In genomic region chr12:131793623-131794022, GRCh38 we compare ENCODE assay signal across 1 cellular context.
TF ChIP-seq lines count a peak whose summit lies in the region.

No MANE protein-coding gene starts in this region.

TF ChIP-seq in H1, 55 proteins besides CTCF, POLR2A, EP300 and RAD21 (continued from another document):
- TF ChIP-seq SP1 (IDR thresholded peaks at IDR 0.05; ENCODE audit: low read depth, low read length) (no peak), EGR1 (IDR thresholded peaks at IDR 0.05; ENCODE audit: borderline replicate concordance, low read depth, low read length) (no peak), SUZ12 (IDR thresholded peaks at IDR 0.05; ENCODE audit: low read length) (no peak), CBX5 (IDR thresholded peaks at IDR 0.05; ENCODE audit: low read depth, low read length) (no peak), SIX5 (IDR thresholded peaks at IDR 0.05; ENCODE audit: low read depth, low read length) (no peak), TEAD4 (IDR thresholded peaks at IDR 0.05; ENCODE audit: low read depth, low read length) (no peak), RFX5 (IDR thresholded peaks at IDR 0.05; ENCODE audit: borderline replicate concordance, low read depth, low read length) (no peak), BACH1 (IDR thresholded peaks at IDR 0.05; ENCODE audit: low read length) (no peak), ATF3 (IDR thresholded peaks at IDR 0.05; ENCODE audit: insufficient read depth, low read depth, low read length) (no peak), EZH2 (IDR thresholded peaks at IDR 0.05; ENCODE audit: low read depth, low read length, severe bottlenecking) (no peak), BRCA1 (IDR thresholded peaks at IDR 0.05; ENCODE audit: low read depth, low read length) (no peak), CTBP2 (IDR thresholded peaks at IDR 0.05; ENCODE audit: borderline replicate concordance, insufficient read depth, insufficient read length, low read length) (no peak), USF2 (IDR thresholded peaks at IDR 0.05; ENCODE audit: low read length) (no peak)
